In the genomic region with DNA sequence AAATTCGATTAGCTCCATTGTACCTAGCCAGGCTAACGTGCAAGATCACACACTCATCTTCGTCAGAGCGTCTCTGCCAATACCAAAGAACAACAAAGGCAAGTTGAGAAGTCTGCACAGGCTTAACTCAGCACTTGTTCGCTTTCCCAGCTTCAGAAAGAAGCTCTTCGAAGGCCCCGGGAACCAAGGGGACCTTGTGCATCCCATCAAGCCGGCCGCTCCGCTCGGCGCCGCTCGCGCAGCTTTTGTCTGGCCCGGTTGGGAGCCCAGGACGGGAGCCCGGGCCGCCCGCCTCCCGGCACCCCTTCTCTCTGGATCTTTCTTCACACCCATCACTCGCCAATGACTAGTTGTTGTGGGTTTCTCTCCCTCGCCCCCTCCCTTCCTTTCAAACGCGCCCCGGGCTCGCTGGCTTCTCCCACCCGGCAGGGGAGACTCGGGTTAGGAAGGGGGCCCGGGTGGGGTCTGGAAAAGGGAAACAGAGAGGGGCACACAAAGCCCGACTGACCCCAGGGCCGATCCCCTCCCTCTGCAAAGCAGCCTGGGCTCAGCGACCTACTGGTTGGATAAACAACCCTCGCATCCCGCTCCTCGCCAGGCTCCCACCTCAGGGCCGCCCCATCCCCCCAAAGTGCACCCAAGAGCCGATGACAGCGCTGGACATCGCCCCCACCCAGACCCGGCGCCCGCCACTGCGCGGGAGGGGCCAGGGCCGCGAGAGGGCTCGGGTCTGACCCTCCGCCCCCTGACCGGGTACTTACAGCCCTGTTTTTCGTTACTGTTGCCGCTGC, we compare ENCODE assay signal across 8 cellular contexts. TPM values are rescaled to one million over a fixed set of nuclear protein-coding genes. Genes with fewer than 3 reads are reported as not detected.
DNase-seq lines count a peak whose midpoint lies in the region; TF ChIP-seq lines count a peak whose summit lies in the region.

No MANE protein-coding gene starts in this region.

- no peaks in the 10 kb centered on the region for H3K9me3 Mint-ChIP-seq in chondrocyte (ENCODE audit: low read depth)

- TF ChIP-seq CTCF in GM12875 (IDR thresholded peaks at IDR 0.05; ENCODE audit: borderline replicate concordance, insufficient read depth, low read depth, low read length) = no peak
- 0 out of 2 replicates have a peak, but pooled peaks have one; percentile 13 for TF ChIP-seq CTCF in HEK293 (tag by site-specific recombination; IDR thresholded peaks at IDR 0.05)
- TF ChIP-seq CTCF in NB4 (IDR thresholded peaks at IDR 0.05; ENCODE audit: low read depth, low read length) = no peak
- TF ChIP-seq CTCF in chondrocyte (IDR thresholded peaks at IDR 0.05) = no peak

- H3K36me3 Mint-ChIP-seq in chondrocyte (ENCODE audit: low read depth) = no peaks in the 10 kb centered on the region

- peak overlapping the region; percentile 91 for H3K4me3 Mint-ChIP-seq in chondrocyte (ENCODE audit: unreplicated experiment)

- TF ChIP-seq POLR2A in NB4 (IDR thresholded peaks at IDR 0.05; ENCODE audit: extremely low read depth, insufficient read length) = no peak

- DNase-seq in NB4 (ENCODE audit: low read depth) (peak; percentile 75), chondrocyte (ENCODE audit: low spot score) (no peak), left kidney (ENCODE audit: low read depth, low spot score) (peak; percentile 75), SKM-1 (lab: John Stamatoyannopoulos, UW; ENCODE audit: unreplicated experiment) (no peak)
- peak; percentile 16 to 19 for DNase-seq in activated CD4-positive, alpha-beta T cell treated with anti-CD3 and anti-CD28 coated beads for 24 hours (ENCODE audit: low read depth in 2 of 2)
- DNase-seq in stimulated activated CD4-positive, alpha-beta T cell treated with anti-CD3 and anti-CD28 coated beads, Interleukin-2, amount 100 ng/mL, for 24 hours = peak; percentile 53 to 64

- CTCF ChIA-PET in HEK293 (lab: Yijun Ruan, JAX) = interaction anchor here (0.5 to 0.9 kb wide), 6 partner anchors 32 to 902 kb away, joined by 3 to 6 read pairs (median 4); partner anchors contain the start of gene RNU4ATAC

- POLR2A ChIA-PET in HEK293 (lab: Yijun Ruan, JAX) = interaction anchor here (0.5 to 3.6 kb wide), 17 partner anchors 8 to 574 kb away, joined by 3 to 39 read pairs (median 4); partner anchors contain the start of genes NIFK, RNU4ATAC and TSN

- H3K9me3 ChIP-seq in HEK293 (ENCODE audit: control insufficient read depth, insufficient read depth, low read depth, low read length) = no peaks in the 10 kb centered on the region

- peaks cover 0 to 3% of the 10 kb centered on the region in 2 experiments; a peak in 2 of 3 replicates for H3K36me3 ChIP-seq in HEK293 (ENCODE audit: control insufficient read depth in 2 of 2, insufficient read depth in 1 of 2, low read length in 2 of 2)

- H3K27ac Mint-ChIP-seq in chondrocyte (ENCODE audit: unreplicated experiment) = peak overlapping the region; percentile 99

- no peaks in the 10 kb centered on the region for H3K27me3 Mint-ChIP-seq in chondrocyte (ENCODE audit: low read depth)

- H3K4me3 ChIP-seq in GM12875 (ENCODE audit: low read depth, low read length) (peak overlapping the region; percentile 65), HEK293 (ENCODE audit: low read depth, low read length) (peak overlapping the region; percentile 94), NB4 (ENCODE audit: low read depth, low read length) (peak overlapping the region; percentile 98)

- H3K4me1 Mint-ChIP-seq in chondrocyte (ENCODE audit: low read depth) = peaks cover 39% of the 10 kb centered on the region

- H3K4me1 ChIP-seq in HEK293 (ENCODE audit: control insufficient read depth, insufficient read depth, low read length) = peaks cover 6% of the 10 kb centered on the region; the same call in 1 of the 2 replicates

- H3K27ac ChIP-seq in HEK293 (ENCODE audit: extremely low read depth, low read depth, low read length) = peak overlapping the region; percentile 81

TF ChIP-seq in HEK293, 187 proteins besides CTCF, POLR2A, EP300 and RAD21 (continues in another document):
- no peak for TF ChIP-seq ZFP41 (tag by site-specific recombination; IDR thresholded peaks at IDR 0.05; ENCODE audit: borderline replicate concordance)
- no peak for TF ChIP-seq ZFP37 (tag by site-specific recombination; IDR thresholded peaks at IDR 0.05)
- TF ChIP-seq OVOL3 (tag by site-specific recombination; IDR thresholded peaks at IDR 0.05) = no peak
- TF ChIP-seq ZNF660 (tag by site-specific recombination; IDR thresholded peaks at IDR 0.05) = no peak
- no peak for TF ChIP-seq ZNF174 (tag by site-specific recombination; IDR thresholded peaks at IDR 0.05)
- TF ChIP-seq, protein P1, sequence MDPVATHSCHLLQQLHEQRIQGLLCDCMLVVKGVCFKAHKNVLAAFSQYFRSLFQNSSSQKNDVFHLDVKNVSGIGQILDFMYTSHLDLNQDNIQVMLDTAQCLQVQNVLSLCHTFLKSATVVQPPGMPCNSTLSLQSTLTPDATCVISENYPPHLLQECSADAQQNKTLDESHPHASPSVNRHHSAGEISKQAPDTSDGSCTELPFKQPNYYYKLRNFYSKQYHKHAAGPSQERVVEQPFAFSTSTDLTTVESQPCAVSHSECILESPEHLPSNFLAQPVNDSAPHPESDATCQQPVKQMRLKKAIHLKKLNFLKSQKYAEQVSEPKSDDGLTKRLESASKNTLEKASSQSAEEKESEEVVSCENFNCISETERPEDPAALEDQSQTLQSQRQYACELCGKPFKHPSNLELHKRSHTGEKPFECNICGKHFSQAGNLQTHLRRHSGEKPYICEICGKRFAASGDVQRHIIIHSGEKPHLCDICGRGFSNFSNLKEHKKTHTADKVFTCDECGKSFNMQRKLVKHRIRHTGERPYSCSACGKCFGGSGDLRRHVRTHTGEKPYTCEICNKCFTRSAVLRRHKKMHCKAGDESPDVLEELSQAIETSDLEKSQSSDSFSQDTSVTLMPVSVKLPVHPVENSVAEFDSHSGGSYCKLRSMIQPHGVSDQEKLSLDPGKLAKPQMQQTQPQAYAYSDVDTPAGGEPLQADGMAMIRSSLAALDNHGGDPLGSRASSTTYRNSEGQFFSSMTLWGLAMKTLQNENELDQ (tag by site-specific recombination; IDR thresholded peaks at IDR 0.05; ENCODE audit: low read depth) = no peak
- no peak for TF ChIP-seq ZNF677 (tag by site-specific recombination; IDR thresholded peaks at IDR 0.05)
- TF ChIP-seq, protein P2, sequence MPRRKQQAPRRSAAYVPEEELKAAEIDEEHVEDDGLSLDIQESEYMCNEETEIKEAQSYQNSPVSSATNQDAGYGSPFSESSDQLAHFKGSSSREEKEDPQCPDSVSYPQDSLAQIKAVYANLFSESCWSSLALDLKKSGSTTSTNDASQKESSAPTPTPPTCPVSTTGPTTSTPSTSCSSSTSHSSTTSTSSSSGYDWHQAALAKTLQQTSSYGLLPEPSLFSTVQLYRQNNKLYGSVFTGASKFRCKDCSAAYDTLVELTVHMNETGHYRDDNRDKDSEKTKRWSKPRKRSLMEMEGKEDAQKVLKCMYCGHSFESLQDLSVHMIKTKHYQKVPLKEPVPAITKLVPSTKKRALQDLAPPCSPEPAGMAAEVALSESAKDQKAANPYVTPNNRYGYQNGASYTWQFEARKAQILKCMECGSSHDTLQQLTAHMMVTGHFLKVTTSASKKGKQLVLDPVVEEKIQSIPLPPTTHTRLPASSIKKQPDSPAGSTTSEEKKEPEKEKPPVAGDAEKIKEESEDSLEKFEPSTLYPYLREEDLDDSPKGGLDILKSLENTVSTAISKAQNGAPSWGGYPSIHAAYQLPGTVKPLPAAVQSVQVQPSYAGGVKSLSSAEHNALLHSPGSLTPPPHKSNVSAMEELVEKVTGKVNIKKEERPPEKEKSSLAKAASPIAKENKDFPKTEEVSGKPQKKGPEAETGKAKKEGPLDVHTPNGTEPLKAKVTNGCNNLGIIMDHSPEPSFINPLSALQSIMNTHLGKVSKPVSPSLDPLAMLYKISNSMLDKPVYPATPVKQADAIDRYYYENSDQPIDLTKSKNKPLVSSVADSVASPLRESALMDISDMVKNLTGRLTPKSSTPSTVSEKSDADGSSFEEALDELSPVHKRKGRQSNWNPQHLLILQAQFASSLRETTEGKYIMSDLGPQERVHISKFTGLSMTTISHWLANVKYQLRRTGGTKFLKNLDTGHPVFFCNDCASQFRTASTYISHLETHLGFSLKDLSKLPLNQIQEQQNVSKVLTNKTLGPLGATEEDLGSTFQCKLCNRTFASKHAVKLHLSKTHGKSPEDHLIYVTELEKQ (tag by site-specific recombination; IDR thresholded peaks at IDR 0.05; ENCODE audit: borderline replicate concordance) = no peak
- no peak for TF ChIP-seq ZNF248 (tag by site-specific recombination; IDR thresholded peaks at IDR 0.05)
- TF ChIP-seq ZNF398 (tag by site-specific recombination; IDR thresholded peaks at IDR 0.05) = peak; percentile 86
- TF ChIP-seq, protein P3, sequence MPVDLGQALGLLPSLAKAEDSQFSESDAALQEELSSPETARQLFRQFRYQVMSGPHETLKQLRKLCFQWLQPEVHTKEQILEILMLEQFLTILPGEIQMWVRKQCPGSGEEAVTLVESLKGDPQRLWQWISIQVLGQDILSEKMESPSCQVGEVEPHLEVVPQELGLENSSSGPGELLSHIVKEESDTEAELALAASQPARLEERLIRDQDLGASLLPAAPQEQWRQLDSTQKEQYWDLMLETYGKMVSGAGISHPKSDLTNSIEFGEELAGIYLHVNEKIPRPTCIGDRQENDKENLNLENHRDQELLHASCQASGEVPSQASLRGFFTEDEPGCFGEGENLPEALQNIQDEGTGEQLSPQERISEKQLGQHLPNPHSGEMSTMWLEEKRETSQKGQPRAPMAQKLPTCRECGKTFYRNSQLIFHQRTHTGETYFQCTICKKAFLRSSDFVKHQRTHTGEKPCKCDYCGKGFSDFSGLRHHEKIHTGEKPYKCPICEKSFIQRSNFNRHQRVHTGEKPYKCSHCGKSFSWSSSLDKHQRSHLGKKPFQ (tag by site-specific recombination; IDR thresholded peaks at IDR 0.05) = no peak
- no peak for TF ChIP-seq ZNF146 (tag by site-specific recombination; IDR thresholded peaks at IDR 0.05)
- no peak for TF ChIP-seq ZNF654 (tag by site-specific recombination; IDR thresholded peaks at IDR 0.05; ENCODE audit: low read depth)
- TF ChIP-seq KLF10 (tag by site-specific recombination; IDR thresholded peaks at IDR 0.05) = no peak

RNA-seq across cellular contexts. Expression of gene CLASP1, which starts 0.5 kb away (rescaled TPM):
- total RNA-seq in chondrocyte = 56.0 to 71.3 TPM (median 57.9 TPM) in 3 replicates

Comparison
In these comparisons a context has a peak if more than half of its experiments do, and no peak if none do; other contexts are left out.
1. DNase-seq: peak in NB4 (single experiment), activated CD4-positive, alpha-beta T cell treated with anti-CD3 and anti-CD28 coated beads for 24 hours (2 of 2), left kidney (single experiment) and stimulated activated CD4-positive, alpha-beta T cell treated with anti-CD3 and anti-CD28 coated beads, Interleukin-2, amount 100 ng/mL, for 24 hours (2 of 2); none in chondrocyte (single experiment) and SKM-1 (single experiment).
2. Peak in every context shown above with its lines, with median percentiles within 50 percentile points of each other: H3K4me3 ChIP-seq.